ENCODE assay signal across 28 cellular contexts in genomic region chr16:58821886-58822285, GRCh38.
"Had no signal": no experiment of that assay in that cellular context is flagged by ENCODE, and none has a peak within 500 bp of the region (broad histone marks: within the 10 kb centered on the region; RNA-seq: fewer than 3 reads in every experiment).

No MANE protein-coding gene starts in this region.

- H3K36me3 ChIP-seq: colonic mucosa, esophagus muscularis mucosa, esophagus squamous epithelium, gastrocnemius medialis, gastroesophageal sphincter, heart left ventricle, heart right ventricle had no signal

- H3K4me2 ChIP-seq: hepatocyte had no signal

- H3K4me3 ChIP-seq: colonic mucosa, coronary artery, dorsolateral prefrontal cortex, esophagus muscularis mucosa, esophagus squamous epithelium, gastrocnemius medialis, gastroesophageal sphincter, heart left ventricle, heart right ventricle, hepatocyte had no signal

- H3K4me1 ChIP-seq: colonic mucosa, esophagus muscularis mucosa, esophagus squamous epithelium, foreskin keratinocyte, gastrocnemius medialis, gastroesophageal sphincter, heart left ventricle, heart right ventricle had no signal

- ATAC-seq: effector memory CD8-positive, alpha-beta T cell; esophagus mucosa; foreskin keratinocyte; gastrocnemius medialis; gastroesophageal sphincter; heart left ventricle; heart right ventricle had no signal

- H3K27ac ChIP-seq: colonic mucosa, coronary artery, dorsolateral prefrontal cortex, epithelial cell of prostate, esophagus muscularis mucosa, esophagus squamous epithelium, foreskin keratinocyte, gastrocnemius medialis, gastroesophageal sphincter, heart left ventricle, heart right ventricle, hepatocyte had no signal

- H2AFZ ChIP-seq: hepatocyte had no signal

- H3K9me3 ChIP-seq: colonic mucosa, esophagus squamous epithelium, gastrocnemius medialis had no signal

- FAIRE-seq: endometrium, endothelial cell of umbilical vein, frontal cortex had no signal

- DNase-seq: colonic mucosa; cortex of kidney; dermis blood vessel endothelial cell; dorsolateral prefrontal cortex; effector CD4-positive, alpha-beta T cell; effector CD8-positive, alpha-beta T cell; effector memory CD4-positive, alpha-beta T cell; effector memory CD8-positive, alpha-beta T cell; endodermal cell; erythroblast; esophagus squamous epithelium; foreskin fibroblast; foreskin keratinocyte; foreskin melanocyte; gastrocnemius medialis; glutamatergic neuron; head of caudate nucleus; heart left ventricle; heart right ventricle had no signal

- H3K27me3 ChIP-seq: colonic mucosa, dorsolateral prefrontal cortex, esophagus muscularis mucosa, esophagus squamous epithelium, foreskin keratinocyte, gastrocnemius medialis, gastroesophageal sphincter, heart left ventricle, heart right ventricle, hepatocyte had no signal

- H3K79me2 ChIP-seq: hepatocyte had no signal
